ENCODE assay signal across 10 cellular contexts in genomic region chr9:97386265-97386633, GRCh38.
"Had no signal": no experiment of that assay in that cellular context is flagged by ENCODE, and none has a peak within 500 bp of the region (broad histone marks: within the 10 kb centered on the region; RNA-seq: fewer than 3 reads in every experiment).

No MANE protein-coding gene starts in this region.

- ATAC-seq: stimulated activated memory B cell treated with anti-CD40 and anti-IgM and Interleukin-4, amounts not matched to agents 10 μg/mL and 1 μg/mL and 100 μg/mL, for 72 hours had no signal

- H3K4me3 ChIP-seq: thyroid gland had no signal

- H3K27ac Mint-ChIP-seq: activated naive CD8-positive, alpha-beta T cell treated with anti-CD3 and anti-CD28 coated beads for 36 hours; stimulated activated memory B cell treated with anti-CD40 and anti-IgM and Interleukin-4, amounts not matched to agents 10 μg/mL and 1 μg/mL and 100 μg/mL, for 72 hours had no signal

- H3K4me3 Mint-ChIP-seq: activated naive CD8-positive, alpha-beta T cell treated with anti-CD3 and anti-CD28 coated beads for 36 hours; central memory CD8-positive, alpha-beta T cell; natural killer cell; stimulated activated memory B cell treated with anti-CD40 and anti-IgM and Interleukin-4, amounts not matched to agents 10 μg/mL and 1 μg/mL and 100 μg/mL, for 72 hours had no signal

- DNase-seq: cortex of kidney, foreskin fibroblast, T1000, thyroid gland had no signal

- H3K36me3 ChIP-seq: thyroid gland, vagina had no signal

- H3K27ac ChIP-seq: thyroid gland, vagina had no signal

- H3K36me3 Mint-ChIP-seq: activated naive CD8-positive, alpha-beta T cell treated with anti-CD3 and anti-CD28 coated beads for 36 hours; brain; natural killer cell; stimulated activated memory B cell treated with anti-CD40 and anti-IgM and Interleukin-4, amounts not matched to agents 10 μg/mL and 1 μg/mL and 100 μg/mL, for 72 hours had no signal

- H3K9me3 Mint-ChIP-seq: activated naive CD8-positive, alpha-beta T cell treated with anti-CD3 and anti-CD28 coated beads for 36 hours; central memory CD8-positive, alpha-beta T cell; natural killer cell; stimulated activated memory B cell treated with anti-CD40 and anti-IgM and Interleukin-4, amounts not matched to agents 10 μg/mL and 1 μg/mL and 100 μg/mL, for 72 hours had no signal

- H3K9me3 ChIP-seq: thyroid gland, vagina had no signal

- H3K27me3 ChIP-seq: thyroid gland, vagina had no signal

- H3K4me1 Mint-ChIP-seq: brain had no signal
